Comparison of ENCODE assay signal across 8 cellular contexts in the genomic region with DNA sequence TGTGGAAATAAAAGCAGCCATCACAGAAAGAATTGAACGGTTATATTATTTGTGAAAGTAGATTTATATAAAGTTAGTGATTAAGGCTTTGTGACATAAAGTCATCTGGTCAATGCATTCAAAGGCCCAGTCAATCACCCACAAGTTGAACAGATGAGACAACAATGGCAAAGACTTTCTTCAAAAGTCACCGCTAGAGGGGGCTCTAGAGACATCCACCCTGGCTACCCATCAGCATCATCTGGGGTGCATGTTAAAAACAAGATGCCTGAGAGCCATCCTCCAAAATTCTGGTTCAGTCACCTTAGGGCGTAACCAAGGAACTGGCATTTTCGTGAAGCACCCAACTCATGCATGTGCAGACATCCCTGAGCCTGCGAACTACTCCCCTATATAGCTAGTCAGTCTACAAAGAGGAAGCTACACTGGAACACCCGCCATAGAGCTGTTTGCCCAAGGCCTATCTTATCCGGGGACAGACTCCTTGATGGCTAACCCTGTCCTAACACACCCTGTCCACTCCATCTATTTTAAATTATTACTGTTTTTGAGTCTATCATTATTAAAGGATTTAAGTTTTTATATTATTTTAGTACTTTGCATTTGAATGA.
A peak's percentile ranks its signal among the peaks of the same experiment; 100 is the strongest.
DNase-seq lines count a peak whose midpoint lies in the region; ATAC-seq and TF ChIP-seq lines count a peak whose summit lies in the region.

No MANE protein-coding gene starts in this region.

- peak in 2 of 3 donors; percentile 36 to 74 for ATAC-seq in natural killer cell
- ATAC-seq in natural killer cell treated with Interleukin-12 subunit alpha and Interleukin-12 subunit beta and Interleukin-15 and Interleukin-18, amount 100 ng/mL, for 72 hours = no peak

- H2AFZ ChIP-seq in neural cell (ENCODE audit: low read depth, low read length) = no peak overlapping the region

- H3K79me2 ChIP-seq in neural cell (replicated peaks; ENCODE audit: insufficient read depth, low read length) = no peaks in the 10 kb centered on the region

- H3K9me2 ChIP-seq in neural cell (ENCODE audit: insufficient read depth, low read length) = no peaks in the 10 kb centered on the region

- no peaks in the 10 kb centered on the region for H3K36me3 ChIP-seq in neural cell (ENCODE audit: insufficient read depth, low read length)
- H3K36me3 ChIP-seq in MG63 = no peaks in the 10 kb centered on the region

- TF ChIP-seq CTCF in natural killer cell (IDR thresholded peaks at IDR 0.05) (peak; percentile 73), choroid plexus epithelial cell (conservative IDR thresholded peaks at IDR 0.05; ENCODE audit: low read depth, low read length) (peak; percentile 76), neural cell (IDR thresholded peaks at IDR 0.05; ENCODE audit: poor library complexity, severe bottlenecking) (peak; percentile 35)

- H3K4me3 ChIP-seq in choroid plexus epithelial cell (ENCODE audit: low read depth, low read length) (no peak overlapping the region), neural cell (ENCODE audit: low read length) (no peak overlapping the region), MG63 (no peak overlapping the region)

- H3K9me3 ChIP-seq in neural cell (ENCODE audit: low read length) = no peaks in the 10 kb centered on the region
- H3K9me3 ChIP-seq in MG63 = no peaks in the 10 kb centered on the region

- TF ChIP-seq RAD21 in neural cell (conservative IDR thresholded peaks at IDR 0.05) = no peak

- H3K4me3 Mint-ChIP-seq in natural killer cell = no peak overlapping the region
- H3K4me3 Mint-ChIP-seq in natural killer cell treated with Interleukin-12 subunit alpha and Interleukin-12 subunit beta and Interleukin-15 and Interleukin-18, amount 100 ng/mL, for 72 hours = no peak overlapping the region

- H3K27me3 Mint-ChIP-seq in natural killer cell (ENCODE audit: low read depth in 2 of 2) = peaks cover 12 to 13% of the 10 kb centered on the region in 2 donors
- H3K27me3 Mint-ChIP-seq in natural killer cell treated with Interleukin-12 subunit alpha and Interleukin-12 subunit beta and Interleukin-15 and Interleukin-18, amount 100 ng/mL, for 72 hours = peaks cover 6% of the 10 kb centered on the region in 2 donors

- no peaks in the 10 kb centered on the region for H3F3A ChIP-seq in neural cell (ENCODE audit: insufficient read depth, low read length, poor library complexity, severe bottlenecking)

- no peaks in the 10 kb centered on the region for H3K9me3 Mint-ChIP-seq in natural killer cell
- H3K9me3 Mint-ChIP-seq in natural killer cell treated with Interleukin-12 subunit alpha and Interleukin-12 subunit beta and Interleukin-15 and Interleukin-18, amount 100 ng/mL, for 72 hours = no peaks in the 10 kb centered on the region

- H3K36me3 Mint-ChIP-seq in natural killer cell = no peaks in the 10 kb centered on the region
- H3K36me3 Mint-ChIP-seq in natural killer cell treated with Interleukin-12 subunit alpha and Interleukin-12 subunit beta and Interleukin-15 and Interleukin-18, amount 100 ng/mL, for 72 hours = no peaks in the 10 kb centered on the region

- intact Hi-C loops in natural killer cell (cut with micrococcal nuclease) = loop anchor here (1.0 to 2.0 kb wide), 4 partner anchors 83 to 637 kb away; no protein-coding TSS in a partner anchor

- no peak overlapping the region for H3K4me2 ChIP-seq in neural cell (ENCODE audit: low read length)

- no peaks in the 10 kb centered on the region for H4K20me1 ChIP-seq in neural cell (ENCODE audit: insufficient read depth)

- H3K27me3 ChIP-seq in neural cell (ENCODE audit: insufficient read depth, low read depth, low read length) (no peaks in the 10 kb centered on the region), MG63 (no peaks in the 10 kb centered on the region)

- no peaks in the 10 kb centered on the region for H3K4me1 Mint-ChIP-seq in natural killer cell
- no peaks in the 10 kb centered on the region for H3K4me1 Mint-ChIP-seq in natural killer cell treated with Interleukin-12 subunit alpha and Interleukin-12 subunit beta and Interleukin-15 and Interleukin-18, amount 100 ng/mL, for 72 hours (ENCODE audit: low read depth in 2 of 2)

- H3K9ac ChIP-seq in neural cell (ENCODE audit: low read length) = no peak overlapping the region

- DNase-seq in natural killer cell (no peak), NCI-H226 (peak; percentile 6), choroid plexus epithelial cell (ENCODE audit: low read depth) (peak; percentile 52), MG63 (no peak), NCI-H510A treated with DMSO at 0.1 percent for 48 hours (lab: John Stamatoyannopoulos, UW) (no peak), cerebellum (ENCODE audit: low spot score) (no peak)
- DNase-seq in natural killer cell treated with Interleukin-12 subunit alpha and Interleukin-12 subunit beta and Interleukin-15 and Interleukin-18, amount 100 ng/mL, for 72 hours (ENCODE audit: low spot score) = no peak

- no peak for TF ChIP-seq EP300 in neural cell (conservative IDR thresholded peaks at IDR 0.05; ENCODE audit: poor library complexity, severe bottlenecking)

- H3K27ac ChIP-seq in neural cell (ENCODE audit: low read length) = no peak overlapping the region

- no peak overlapping the region for H3K27ac Mint-ChIP-seq in natural killer cell
- no peak overlapping the region for H3K27ac Mint-ChIP-seq in natural killer cell treated with Interleukin-12 subunit alpha and Interleukin-12 subunit beta and Interleukin-15 and Interleukin-18, amount 100 ng/mL, for 72 hours

TF ChIP-seq in neural cell, 6 proteins besides CTCF, POLR2A, EP300 and RAD21:
- TF ChIP-seq TAF1 (IDR thresholded peaks at IDR 0.05; ENCODE audit: low read depth) (no peak), SMC3 (conservative IDR thresholded peaks at IDR 0.05; ENCODE audit: poor library complexity) (no peak), MXI1 (conservative IDR thresholded peaks at IDR 0.05; ENCODE audit: poor library complexity, severe bottlenecking) (no peak), EZH2 (IDR thresholded peaks at IDR 0.05; ENCODE audit: borderline replicate concordance, insufficient read depth, low read length, poor library complexity, severe bottlenecking) (no peak), POLR2AphosphoS5 (IDR thresholded peaks at IDR 0.05) (no peak)
- TF ChIP-seq, protein P1, sequence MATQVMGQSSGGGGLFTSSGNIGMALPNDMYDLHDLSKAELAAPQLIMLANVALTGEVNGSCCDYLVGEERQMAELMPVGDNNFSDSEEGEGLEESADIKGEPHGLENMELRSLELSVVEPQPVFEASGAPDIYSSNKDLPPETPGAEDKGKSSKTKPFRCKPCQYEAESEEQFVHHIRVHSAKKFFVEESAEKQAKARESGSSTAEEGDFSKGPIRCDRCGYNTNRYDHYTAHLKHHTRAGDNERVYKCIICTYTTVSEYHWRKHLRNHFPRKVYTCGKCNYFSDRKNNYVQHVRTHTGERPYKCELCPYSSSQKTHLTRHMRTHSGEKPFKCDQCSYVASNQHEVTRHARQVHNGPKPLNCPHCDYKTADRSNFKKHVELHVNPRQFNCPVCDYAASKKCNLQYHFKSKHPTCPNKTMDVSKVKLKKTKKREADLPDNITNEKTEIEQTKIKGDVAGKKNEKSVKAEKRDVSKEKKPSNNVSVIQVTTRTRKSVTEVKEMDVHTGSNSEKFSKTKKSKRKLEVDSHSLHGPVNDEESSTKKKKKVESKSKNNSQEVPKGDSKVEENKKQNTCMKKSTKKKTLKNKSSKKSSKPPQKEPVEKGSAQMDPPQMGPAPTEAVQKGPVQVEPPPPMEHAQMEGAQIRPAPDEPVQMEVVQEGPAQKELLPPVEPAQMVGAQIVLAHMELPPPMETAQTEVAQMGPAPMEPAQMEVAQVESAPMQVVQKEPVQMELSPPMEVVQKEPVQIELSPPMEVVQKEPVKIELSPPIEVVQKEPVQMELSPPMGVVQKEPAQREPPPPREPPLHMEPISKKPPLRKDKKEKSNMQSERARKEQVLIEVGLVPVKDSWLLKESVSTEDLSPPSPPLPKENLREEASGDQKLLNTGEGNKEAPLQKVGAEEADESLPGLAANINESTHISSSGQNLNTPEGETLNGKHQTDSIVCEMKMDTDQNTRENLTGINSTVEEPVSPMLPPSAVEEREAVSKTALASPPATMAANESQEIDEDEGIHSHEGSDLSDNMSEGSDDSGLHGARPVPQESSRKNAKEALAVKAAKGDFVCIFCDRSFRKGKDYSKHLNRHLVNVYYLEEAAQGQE (IDR thresholded peaks at IDR 0.05; ENCODE audit: borderline replicate concordance) = no peak

Comparison
In these comparisons a context has a peak if more than half of its experiments do, and no peak if none do; other contexts are left out.
1. ATAC-seq: peak in natural killer cell (2 of 3); none in natural killer cell treated with Interleukin-12 subunit alpha and Interleukin-12 subunit beta and Interleukin-15 and Interleukin-18, amount 100 ng/mL, for 72 hours (0 of 2).
2. DNase-seq: peak in NCI-H226 (single experiment) and choroid plexus epithelial cell (single experiment); none in natural killer cell (single experiment), natural killer cell treated with Interleukin-12 subunit alpha and Interleukin-12 subunit beta and Interleukin-15 and Interleukin-18, amount 100 ng/mL, for 72 hours (single experiment), MG63 (single experiment), NCI-H510A treated with DMSO at 0.1 percent for 48 hours (single experiment) and cerebellum (single experiment).
3. Peak in every context shown above with its lines, with median percentiles within 50 percentile points of each other: CTCF ChIP-seq.